Comparison of ENCODE assay signal across 11 cellular contexts in the genomic region with DNA sequence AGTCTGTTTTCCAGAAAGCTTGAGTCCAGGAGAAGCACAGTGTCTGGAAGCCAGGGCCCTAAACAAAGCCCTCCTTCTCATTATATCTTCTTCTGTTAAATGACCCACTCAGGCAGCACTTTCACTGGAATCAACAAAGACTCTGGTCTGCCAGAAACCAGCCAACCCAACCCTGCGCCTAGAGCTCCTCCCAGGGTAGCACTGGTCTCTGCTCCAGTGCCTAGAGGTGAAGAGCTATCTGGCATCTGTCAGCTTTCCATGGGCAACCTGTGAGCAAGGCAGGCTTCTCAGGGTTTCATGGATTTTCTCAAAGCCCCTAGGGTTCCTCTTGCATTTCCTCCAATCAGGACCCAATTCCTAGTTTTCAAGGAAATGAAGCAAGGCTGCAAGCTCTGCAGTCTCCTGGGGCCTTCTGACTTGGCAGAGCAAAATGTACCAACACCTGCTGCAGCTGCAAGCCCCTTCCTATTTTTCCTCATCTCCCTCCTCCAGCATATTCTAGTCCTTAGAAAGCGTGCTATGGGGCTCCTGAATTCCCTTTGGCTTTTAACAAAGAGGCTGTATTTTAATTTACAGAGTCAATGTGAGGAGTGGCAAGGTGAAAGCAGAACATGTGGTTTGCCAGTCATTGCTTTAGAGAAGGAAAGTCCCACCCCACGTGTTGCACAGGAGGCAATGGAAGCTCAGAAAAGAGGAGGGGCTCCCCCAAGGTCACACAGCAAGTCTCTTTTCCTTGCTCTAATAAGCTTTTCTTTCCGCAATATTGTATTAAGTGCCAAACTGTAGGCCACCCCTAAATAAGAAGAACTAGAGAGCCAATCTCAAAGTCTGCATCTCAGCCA. TPM values are rescaled to one million over a fixed set of nuclear protein-coding genes. Genes with fewer than 3 reads are reported as not detected.
A peak's percentile ranks its signal among the peaks of the same experiment; 100 is the strongest.
DNase-seq lines count a peak whose midpoint lies in the region; ATAC-seq and TF ChIP-seq lines count a peak whose summit lies in the region.
"Had no signal": no experiment of that assay in that cellular context is flagged by ENCODE, and none has a peak within 500 bp of the region (broad histone marks: within the 10 kb centered on the region; RNA-seq: fewer than 3 reads in every experiment).

No MANE protein-coding gene starts in this region.

- 0 out of 22 replicates have a peak, but pooled peaks cover 0 to 4% (median 0%) of the 10 kb centered on the region in 11 experiments for H3K9me3 ChIP-seq in BLaER1 treated with 17β-estradiol and CSF1 and Interleukin-3, amounts not matched to agents 10 nM and 100 nM (replicated peaks in 1 of 11)
- no peaks in the 10 kb centered on the region for H3K9me3 ChIP-seq in OCI-LY3 (ENCODE audit: insufficient read depth, low read length)
- no peaks in the 10 kb centered on the region for H3K9me3 ChIP-seq in Karpas-422 (ENCODE audit: low read length)

- no peaks in the 10 kb centered on the region for H4K20me1 ChIP-seq in BLaER1 treated with 17β-estradiol and CSF1 and Interleukin-3, amounts not matched to agents 10 nM and 100 nM
- no peaks in the 10 kb centered on the region for H4K20me1 ChIP-seq in OCI-LY3 (ENCODE audit: insufficient read depth, low read length)
- no peaks in the 10 kb centered on the region for H4K20me1 ChIP-seq in Karpas-422 (ENCODE audit: insufficient read depth, low read depth, low read length)

- ATAC-seq in GM18907 (IDR thresholded peaks at IDR 0.05; ENCODE audit: unreplicated experiment) (peak; percentile 86), HG03039 (IDR thresholded peaks at IDR 0.05; ENCODE audit: unreplicated experiment) (peak; percentile 79)

- no peak for TF ChIP-seq CTCF in OCI-LY3 (IDR thresholded peaks at IDR 0.05; ENCODE audit: low read depth, low read length)

- no peaks in the 10 kb centered on the region for H3K9me2 ChIP-seq in Karpas-422 (replicated peaks; ENCODE audit: insufficient read depth, low read length)

- peak overlapping the region in 3 of 11 experiments; percentile 0 to 27 (median 6); a peak in 3 of 22 replicates for H3K9ac ChIP-seq in BLaER1 treated with 17β-estradiol and CSF1 and Interleukin-3, amounts not matched to agents 10 nM and 100 nM
- H3K9ac ChIP-seq in OCI-LY3 (ENCODE audit: low read length) = peak overlapping the region; percentile 65
- H3K9ac ChIP-seq in Karpas-422 (ENCODE audit: low read length) = no peak overlapping the region

- H3K79me2 ChIP-seq in OCI-LY3 (ENCODE audit: low read length) (no peaks in the 10 kb centered on the region), Karpas-422 (ENCODE audit: low read length) (no peaks in the 10 kb centered on the region)

- H3K27me3 ChIP-seq in BLaER1 treated with 17β-estradiol and CSF1 and Interleukin-3, amounts not matched to agents 10 nM and 100 nM = no peaks in the 10 kb centered on the region
- H3K27me3 ChIP-seq in OCI-LY3 (ENCODE audit: low read depth, low read length) = no peaks in the 10 kb centered on the region
- no peaks in the 10 kb centered on the region for H3K27me3 ChIP-seq in Karpas-422 (ENCODE audit: low read length)

- DNase-seq in effector CD8-positive, alpha-beta T cell (lab: John Stamatoyannopoulos, UW) = no peak
- no peak for DNase-seq in NCI-H1694 (lab: John Stamatoyannopoulos, UW)
- DNase-seq in Karpas-422 = no peak
- DNase-seq in dedifferentiated amniotic fluid mesenchymal stem cell (ENCODE audit: extremely low spot score) = no peak
- DNase-seq: activated gamma-delta T cell treated with Interleukin-2 at 50 U/mL for 16 hours, GOT3, NCI-H1436 had no signal

- peak overlapping the region in 8 of 11 experiments; percentile 23 to 68 (median 60); a peak in 17 of 22 replicates for H3K27ac ChIP-seq in BLaER1 treated with 17β-estradiol and CSF1 and Interleukin-3, amounts not matched to agents 10 nM and 100 nM
- H3K27ac ChIP-seq in OCI-LY3 (ENCODE audit: low read length) (peak overlapping the region; percentile 97), Karpas-422 (ENCODE audit: low read length) (no peak overlapping the region)

- H3K4me1 ChIP-seq in BLaER1 treated with 17β-estradiol and CSF1 and Interleukin-3, amounts not matched to agents 10 nM and 100 nM = peaks cover 36 to 57% (median 50%) of the 10 kb centered on the region in 10 experiments
- H3K4me1 ChIP-seq in OCI-LY3 (ENCODE audit: low read length) = peaks cover 69% of the 10 kb centered on the region
- no peaks in the 10 kb centered on the region for H3K4me1 ChIP-seq in Karpas-422 (ENCODE audit: low read length)

- H3K36me3 ChIP-seq in BLaER1 treated with 17β-estradiol and CSF1 and Interleukin-3, amounts not matched to agents 10 nM and 100 nM = no peaks in the 10 kb centered on the region
- no peaks in the 10 kb centered on the region for H3K36me3 ChIP-seq in OCI-LY3 (replicated peaks; ENCODE audit: low read depth, low read length)
- H3K36me3 ChIP-seq in Karpas-422 (ENCODE audit: insufficient read depth, low read length) = no peaks in the 10 kb centered on the region

- 0 out of 20 replicates have a peak overlapping the region, but pooled peaks of 1 of the 10 experiments have one; percentile 28 for H3K4me3 ChIP-seq in BLaER1 treated with 17β-estradiol and CSF1 and Interleukin-3, amounts not matched to agents 10 nM and 100 nM
- H3K4me3 ChIP-seq in OCI-LY3 (ENCODE audit: low read length) (peak overlapping the region; percentile 24), Karpas-422 (ENCODE audit: low read length) (no peak overlapping the region)

- peak overlapping the region; percentile 16; the same call in 1 of the 2 replicates for H2AFZ ChIP-seq in OCI-LY3 (ENCODE audit: low read depth, low read length)
- H2AFZ ChIP-seq in Karpas-422 (ENCODE audit: low read length) = no peak overlapping the region

- peak overlapping the region; percentile 54 to 96 (median 72) for H3K4me2 ChIP-seq in BLaER1 treated with 17β-estradiol and CSF1 and Interleukin-3, amounts not matched to agents 10 nM and 100 nM
- H3K4me2 ChIP-seq in OCI-LY3 (ENCODE audit: low read length) (peak overlapping the region; percentile 70), Karpas-422 (ENCODE audit: low read depth, low read length, poor library complexity, severe bottlenecking) (no peak overlapping the region)

RNA-seq across cellular contexts. Expression of a gene that starts 32.9 kb away (rescaled TPM):
- total RNA-seq in Karpas-422 (2014; rRNA removed; shearing (Covaris generic); ENCODE audit: low replicate concordance) = not detected in 2 replicates
